In genomic region chr13:109494955-109495354, GRCh38 we compare ENCODE assay signal across 12 cellular contexts.
DNase-seq lines count a peak whose midpoint lies in the region; TF ChIP-seq lines count a peak whose summit lies in the region.
"Had no signal": no experiment of that assay in that cellular context is flagged by ENCODE, and none has a peak within 500 bp of the region (broad histone marks: within the 10 kb centered on the region; RNA-seq: fewer than 3 reads in every experiment).

No MANE protein-coding gene starts in this region.

- H3K4me3 ChIP-seq in epithelial cell of esophagus (ENCODE audit: low read length) = no peak overlapping the region

- no peak overlapping the region for H3K27ac Mint-ChIP-seq in osteocyte (ENCODE audit: unreplicated experiment)
- no peak overlapping the region for H3K27ac Mint-ChIP-seq in activated CD4-positive, alpha-beta T cell treated with anti-CD3 and anti-CD28 coated beads, Interleukin-2, amount 10 ng/mL, durations not matched to agents 24 days and 14 days

- no peaks in the 10 kb centered on the region for H3K27me3 Mint-ChIP-seq in osteocyte (ENCODE audit: unreplicated experiment)
- H3K27me3 Mint-ChIP-seq in activated CD4-positive, alpha-beta T cell treated with anti-CD3 and anti-CD28 coated beads, Interleukin-2, amount 10 ng/mL, durations not matched to agents 24 days and 14 days = no peaks in the 10 kb centered on the region

- no peak overlapping the region for H3K4me3 Mint-ChIP-seq in osteocyte (ENCODE audit: unreplicated experiment)
- H3K4me3 Mint-ChIP-seq in activated CD4-positive, alpha-beta T cell treated with anti-CD3 and anti-CD28 coated beads, Interleukin-2, amount 10 ng/mL, durations not matched to agents 24 days and 14 days = no peak overlapping the region

- peaks cover 2% of the 10 kb centered on the region for H3K4me1 Mint-ChIP-seq in osteocyte (ENCODE audit: unreplicated experiment)
- H3K4me1 Mint-ChIP-seq in activated CD4-positive, alpha-beta T cell treated with anti-CD3 and anti-CD28 coated beads, Interleukin-2, amount 10 ng/mL, durations not matched to agents 24 days and 14 days = no peaks in the 10 kb centered on the region

- intact Hi-C loops in activated CD4-positive, alpha-beta T cell treated with anti-CD3 and anti-CD28 coated beads, Interleukin-2, amount 10 ng/mL, durations not matched to agents 24 days and 14 days (cut with micrococcal nuclease) = no loop called here

- DNase-seq in GM04503 (ENCODE audit: low read depth) (peak; percentile 62), NCI-H774 (lab: John Stamatoyannopoulos, UW) (peak; percentile 45), epithelial cell of esophagus (ENCODE audit: low read depth) (peak; percentile 81), pulmonary artery endothelial cell (ENCODE audit: low read depth, low spot score) (peak; percentile 5), islet precursor cell (no peak), osteocyte (ENCODE audit: extremely low spot score, unreplicated experiment) (no peak), SW 1271 (lab: John Stamatoyannopoulos, UW) (no peak)
- DNase-seq in activated CD4-positive, alpha-beta T cell treated with anti-CD3 and anti-CD28 coated beads, Interleukin-2, amount 10 ng/mL, durations not matched to agents 24 days and 14 days = no peak
- DNase-seq: activated T-cell treated with anti-CD3 and anti-CD28 coated beads for 4 hours; H7; MV-4-11; stimulated activated naive CD4-positive, alpha-beta T cell treated with Interleukin-2 at 50 U/mL for 16 hours had no signal

- H3K36me3 Mint-ChIP-seq in osteocyte (ENCODE audit: unreplicated experiment) = no peaks in the 10 kb centered on the region
- no peaks in the 10 kb centered on the region for H3K36me3 Mint-ChIP-seq in activated CD4-positive, alpha-beta T cell treated with anti-CD3 and anti-CD28 coated beads, Interleukin-2, amount 10 ng/mL, durations not matched to agents 24 days and 14 days (ENCODE audit: low read depth)

- H3K9me3 Mint-ChIP-seq in osteocyte (ENCODE audit: unreplicated experiment) = no peaks in the 10 kb centered on the region
- no peaks in the 10 kb centered on the region for H3K9me3 Mint-ChIP-seq in activated CD4-positive, alpha-beta T cell treated with anti-CD3 and anti-CD28 coated beads, Interleukin-2, amount 10 ng/mL, durations not matched to agents 24 days and 14 days

- no peak for TF ChIP-seq CTCF in epithelial cell of esophagus (IDR thresholded peaks at IDR 0.05; ENCODE audit: insufficient read depth, low read depth, low read length, missing control alignments)
- no peak for TF ChIP-seq CTCF in osteocyte (IDR thresholded peaks at IDR 0.05)

Comparison
In these comparisons a context has a peak if more than half of its experiments do, and no peak if none do; other contexts are left out.
1. DNase-seq: peak in GM04503 (single experiment), NCI-H774 (single experiment), epithelial cell of esophagus (single experiment) and pulmonary artery endothelial cell (single experiment); none in islet precursor cell (single experiment), osteocyte (single experiment), activated CD4-positive, alpha-beta T cell treated with anti-CD3 and anti-CD28 coated beads, Interleukin-2, amount 10 ng/mL, durations not matched to agents 24 days and 14 days (single experiment) and SW 1271 (0 of 2).